8 cellular contexts compared by ENCODE assay signal in genomic region chr2:85134255-85135065, GRCh38. TPM values are rescaled to one million over a fixed set of nuclear protein-coding genes. Genes with fewer than 3 reads are reported as not detected.
A peak's percentile ranks its signal among the peaks of the same experiment; 100 is the strongest.
DNase-seq lines count a peak whose midpoint lies in the region; ATAC-seq and TF ChIP-seq lines count a peak whose summit lies in the region.

No MANE protein-coding gene starts in this region.

- intact Hi-C loops in PC-9 (cut with micrococcal nuclease; ENCODE audit: unreplicated experiment) = loop anchor here (5.0 kb wide), 1 partner anchor 207 kb away; no protein-coding TSS in a partner anchor

- peak overlapping the region; percentile 91 for H3K9ac ChIP-seq in neuronal stem cell (ENCODE audit: low read depth, low read length, poor library complexity)

- no peak for ATAC-seq in HG03175 (IDR thresholded peaks at IDR 0.05; ENCODE audit: unreplicated experiment)
- ATAC-seq in HG02852 (IDR thresholded peaks at IDR 0.05; ENCODE audit: unreplicated experiment) = no peak
- ATAC-seq in GM21737 (IDR thresholded peaks at IDR 0.05; ENCODE audit: unreplicated experiment) = no peak

- peak overlapping the region; percentile 83 for H2AFZ ChIP-seq in neuronal stem cell (ENCODE audit: low read length)
- no peak overlapping the region for H2AFZ ChIP-seq in PC-9

- no peaks in the 10 kb centered on the region for H3K9me3 Mint-ChIP-seq in CD8-positive, alpha-beta memory T cell

- H3K23ac ChIP-seq in neuronal stem cell (ENCODE audit: low read depth, low read length, poor library complexity) = peak overlapping the region; percentile 87

- H3K18ac ChIP-seq in neuronal stem cell (ENCODE audit: low read length) = peak overlapping the region; percentile 99

- peak overlapping the region in 6 of 7 donors; percentile 41 to 84 (median 59) for H3K4me3 Mint-ChIP-seq in CD8-positive, alpha-beta memory T cell

- no peaks in the 10 kb centered on the region for H3K36me3 ChIP-seq in CD8-positive, alpha-beta memory T cell (ENCODE audit: insufficient read depth, low read length)
- peaks cover 2 to 39% of the 10 kb centered on the region in 2 donors for H3K36me3 ChIP-seq in neuronal stem cell (replicated peaks in 1 of 2; ENCODE audit: control insufficient read depth in 2 of 2, insufficient read depth in 2 of 2, low read length in 2 of 2)
- H3K36me3 ChIP-seq in PC-9 (ENCODE audit: low read depth) = no peaks in the 10 kb centered on the region

- H3K27me3 ChIP-seq in CD8-positive, alpha-beta memory T cell (ENCODE audit: insufficient read depth, low read length, poor library complexity, severe bottlenecking) = peaks cover 12% of the 10 kb centered on the region
- H3K27me3 ChIP-seq in neuronal stem cell (ENCODE audit: control insufficient read depth in 3 of 3, insufficient read depth in 3 of 3, low read depth in 1 of 3, low read length in 3 of 3) (peaks cover 0 to 2% (median 0%) of the 10 kb centered on the region in 3 experiments), PC-9 (ENCODE audit: insufficient read depth, low read depth) (no peaks in the 10 kb centered on the region)

- no peak overlapping the region for H3K27ac ChIP-seq in CD8-positive, alpha-beta memory T cell (ENCODE audit: low read depth, low read length)
- no peak overlapping the region for H3K27ac ChIP-seq in neuronal stem cell (replicated peaks; ENCODE audit: low read length)
- no peak overlapping the region for H3K27ac ChIP-seq in PC-9

- peaks cover 40 to 69% of the 10 kb centered on the region in 2 donors for H3K27me3 Mint-ChIP-seq in CD8-positive, alpha-beta memory T cell

- H3K27ac Mint-ChIP-seq in CD8-positive, alpha-beta memory T cell = no peak overlapping the region

- H2BK120ac ChIP-seq in neuronal stem cell (ENCODE audit: low read depth, low read length) = peak overlapping the region; percentile 39

- H3K9me3 ChIP-seq in CD8-positive, alpha-beta memory T cell (ENCODE audit: low read length) = no peaks in the 10 kb centered on the region
- H3K9me3 ChIP-seq in neuronal stem cell (replicated peaks in 1 of 2; ENCODE audit: control insufficient read depth in 2 of 2, insufficient read depth in 1 of 2, low read depth in 1 of 2, low read length in 2 of 2) = no peaks in the 10 kb centered on the region
- H3K9me3 ChIP-seq in PC-9 (ENCODE audit: insufficient read depth, low read depth) = no peaks in the 10 kb centered on the region

- H3K4me2 ChIP-seq in neuronal stem cell (ENCODE audit: insufficient read depth, low read length, poor library complexity, severe bottlenecking) = peak overlapping the region; percentile 95
- H3K4me2 ChIP-seq in PC-9 = no peak overlapping the region

- no peak overlapping the region for H4K91ac ChIP-seq in neuronal stem cell (ENCODE audit: low read depth, low read length, poor library complexity)

- H3K4ac ChIP-seq in neuronal stem cell (ENCODE audit: low read length) = no peak overlapping the region

- POLR2A ChIA-PET in CD8-positive, alpha-beta memory T cell (lab: Charles Lee) = no interaction called here
- POLR2A ChIA-PET in PC-9 (lab: Charles Lee; ENCODE audit: unreplicated experiment) = no interaction called here

- TF ChIP-seq CTCF in fibroblast of the aortic adventitia (IDR thresholded peaks at IDR 0.05; ENCODE audit: insufficient read depth, low read length) = no peak
- TF ChIP-seq CTCF in PC-9 (conservative IDR thresholded peaks at IDR 0.05) = no peak

- no peak overlapping the region for H4K8ac ChIP-seq in neuronal stem cell (ENCODE audit: low read depth, low read length)

- peaks cover 5% of the 10 kb centered on the region for H3K79me1 ChIP-seq in neuronal stem cell (ENCODE audit: low read depth, low read length)

- H2BK5ac ChIP-seq in neuronal stem cell (ENCODE audit: low read length) = peak overlapping the region; percentile 98

- no peak overlapping the region for H3K4me3 ChIP-seq in CD8-positive, alpha-beta memory T cell (ENCODE audit: low read length)
- peak overlapping the region; percentile 86 for H3K4me3 ChIP-seq in fibroblast of the aortic adventitia (ENCODE audit: low read depth, low read length)
- peak overlapping the region; percentile 90 to 95 for H3K4me3 ChIP-seq in neuronal stem cell (ENCODE audit: low read length in 2 of 2)
- no peak overlapping the region for H3K4me3 ChIP-seq in PC-9

- peaks cover 0 to 5% (median 0%) of the 10 kb centered on the region in 3 donors for H3K36me3 Mint-ChIP-seq in CD8-positive, alpha-beta memory T cell

- BruUV-seq in PC-9 (replicated peaks; lab: Mats Ljungman, UMichigan) = no TSS peak

- H3K79me2 ChIP-seq in PC-9 (ENCODE audit: low read depth) = no peaks in the 10 kb centered on the region

- H3K4me1 ChIP-seq in CD8-positive, alpha-beta memory T cell (ENCODE audit: insufficient read depth, low read length) = peaks cover 6% of the 10 kb centered on the region
- H3K4me1 ChIP-seq in neuronal stem cell (ENCODE audit: control insufficient read depth in 2 of 2, insufficient read depth in 1 of 2, low read depth in 1 of 2, low read length in 2 of 2) = peaks cover 14 to 16% of the 10 kb centered on the region in 2 donors
- peaks cover 7% of the 10 kb centered on the region for H3K4me1 ChIP-seq in PC-9 (replicated peaks; ENCODE audit: insufficient read depth)

- no peaks in the 10 kb centered on the region for H4K20me1 ChIP-seq in PC-9 (ENCODE audit: insufficient read depth)

- no peaks in the 10 kb centered on the region for H3K9me2 ChIP-seq in PC-9 (ENCODE audit: insufficient read depth)

- peak overlapping the region; percentile 84 for H3K14ac ChIP-seq in neuronal stem cell (ENCODE audit: low read length)

- peak overlapping the region; percentile 68 for H2BK12ac ChIP-seq in neuronal stem cell (ENCODE audit: low read length)

- H2AK5ac ChIP-seq in neuronal stem cell (ENCODE audit: low read depth, low read length) = peak overlapping the region; percentile 96

- peaks cover 12% of the 10 kb centered on the region; the same call in 1 of the 2 replicates for H3F3A ChIP-seq in PC-9 (ENCODE audit: insufficient read depth, low read depth)

- WGBS in neuronal stem cell (ENCODE audit: extremely low coverage in 2 of 2, insufficient read length in 2 of 2, insufficient replicate concordance in 1 of 2), 2 donors = no CpG with 5 or more reads among the region's 57 CpGs

- no peak for DNase-seq in CD8-positive, alpha-beta memory T cell
- peak; percentile 9 to 12 for DNase-seq in activated CD4-positive, alpha-beta T cell treated with anti-CD3 and anti-CD28 coated beads, Interleukin-2, amount 50 U/mL, for 48 hours
- DNase-seq in fibroblast of the aortic adventitia (ENCODE audit: low read depth) (peak; percentile 56), neuronal stem cell (ENCODE audit: low spot score) (peak; percentile 47), PC-9 (no peak)

- peaks cover 2 to 19% (median 8%) of the 10 kb centered on the region in 3 donors for H3K4me1 Mint-ChIP-seq in CD8-positive, alpha-beta memory T cell

- CTCF ChIA-PET in CD8-positive, alpha-beta memory T cell (lab: Charles Lee) = no interaction called here
- CTCF ChIA-PET in PC-9 (lab: Charles Lee) = no interaction called here

- peak overlapping the region; percentile 90 for H2BK15ac ChIP-seq in neuronal stem cell (ENCODE audit: low read length)

RNA-seq across cellular contexts. Expression of gene TCF7L1, which starts 1.3 kb away (rescaled TPM):
- total RNA-seq in CD8-positive, alpha-beta memory T cell = not detected
- polyA plus RNA-seq in CD8-positive, alpha-beta memory T cell = 0.07 TPM
- total RNA-seq in fibroblast of the aortic adventitia (ENCODE audit: low replicate concordance) (3.5 and 3.7 TPM in 2 replicates), PC-9 (2021) (2.3 and 2.8 TPM in 2 replicates)
- polyA plus RNA-seq in neuronal stem cell (2013, experiment 1 of 2) = 67.8 TPM
- 68.6 TPM for polyA plus RNA-seq in neuronal stem cell (2013, experiment 2 of 2)

Comparison
In these comparisons a context has a peak if more than half of its experiments do, and no peak if none do; other contexts are left out.
1. DNase-seq: peak in activated CD4-positive, alpha-beta T cell treated with anti-CD3 and anti-CD28 coated beads, Interleukin-2, amount 50 U/mL, for 48 hours (2 of 2), fibroblast of the aortic adventitia (single experiment) and neuronal stem cell (single experiment); none in CD8-positive, alpha-beta memory T cell (0 of 5) and PC-9 (0 of 2).
2. H3K4me3 ChIP-seq: peak in fibroblast of the aortic adventitia (single experiment) and neuronal stem cell (2 of 2); none in CD8-positive, alpha-beta memory T cell (single experiment) and PC-9 (single experiment).